1 cellular context compared by ENCODE assay signal in the genomic region with DNA sequence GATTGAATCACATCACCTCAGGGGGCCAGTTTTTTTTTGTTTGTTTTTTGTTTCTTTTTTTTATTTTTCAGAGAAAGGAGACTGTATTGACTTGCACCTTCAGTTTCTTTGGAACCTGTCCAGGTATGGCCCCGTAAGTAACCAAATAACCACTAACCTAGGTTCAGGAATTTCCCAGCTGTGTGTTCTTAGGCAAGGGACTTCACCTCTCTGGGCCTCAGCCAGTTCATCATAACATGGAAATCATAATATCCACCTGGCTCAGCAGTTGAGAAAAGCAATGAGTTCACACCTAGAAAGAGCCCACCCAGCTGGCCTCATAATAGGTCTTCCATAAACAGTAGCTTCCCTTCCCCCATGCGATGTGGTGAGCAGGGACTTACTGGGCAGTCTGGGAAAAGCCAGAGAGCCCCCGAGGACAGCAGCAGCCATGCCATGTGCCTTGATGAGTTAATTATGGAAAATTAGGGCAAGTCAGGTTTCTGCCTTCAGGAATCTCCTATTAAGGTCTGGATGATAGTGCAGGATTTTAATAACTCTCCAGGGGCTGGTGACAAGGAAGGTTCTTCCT.
TF ChIP-seq lines count a peak whose summit lies in the region.

No MANE protein-coding gene starts in this region.

TF ChIP-seq in GM23338, 12 proteins besides CTCF, POLR2A, EP300 and RAD21 (continued from another document):
- TF ChIP-seq ZNF462 (CRISPR knock-in tag; IDR thresholded peaks at IDR 0.05) = no peak
